Comparison of ENCODE assay signal across 18 cellular contexts in genomic region chr12:69442894-69443293, GRCh38. TPM values are rescaled to one million over a fixed set of nuclear protein-coding genes. Genes with fewer than 3 reads are reported as not detected.
DNase-seq lines count a peak whose midpoint lies in the region; ATAC-seq and TF ChIP-seq lines count a peak whose summit lies in the region.
"Had no signal": no experiment of that assay in that cellular context is flagged by ENCODE, and none has a peak within 500 bp of the region (broad histone marks: within the 10 kb centered on the region; RNA-seq: fewer than 3 reads in every experiment).

No MANE protein-coding gene starts in this region.

- no peaks in the 10 kb centered on the region for H3K36me3 ChIP-seq in ACC112 (ENCODE audit: insufficient read depth, low read length)
- H3K36me3 ChIP-seq: right lobe of liver had no signal

- peak; percentile 18 for DNase-seq in LHCN-M2 (ENCODE audit: low read depth)
- peak; percentile 72 for DNase-seq in astrocyte of the spinal cord (ENCODE audit: low read depth, low spot score)
- DNase-seq in foreskin fibroblast, result peak; percentile 11 to 14
- DNase-seq in NCI-H1436 treated with DMSO at 0.1 percent for 48 hours (lab: John Stamatoyannopoulos, UW), result no peak
- no peak for DNase-seq in posterior vena cava (ENCODE audit: low spot score)
- no peak for DNase-seq in AG08396 (ENCODE audit: low spot score)
- DNase-seq: activated naive CD4-positive, alpha-beta T cell treated with anti-CD3 and anti-CD28 coated beads, Interleukin-2, amount 10 ng/mL, durations not matched to agents 7 days and 5 days; body of pancreas; mucosa of descending colon; MV-4-11; NCI-H2081 treated with DMSO at 0.1 percent for 48 hours; NCI-H69; PC-9; right lobe of liver; stimulated activated naive CD8-positive, alpha-beta T cell treated with anti-CD3 and anti-CD28 coated beads, Interleukin-15, amount 100 ng/mL, for 72 hours had no signal

- H3K4me3 ChIP-seq in ACC112 (ENCODE audit: low read depth, low read length) (no peak overlapping the region), astrocyte of the spinal cord (ENCODE audit: low read depth, low read length) (no peak overlapping the region), foreskin fibroblast (ENCODE audit: low read depth in 1 of 2, low read length in 2 of 2) (no peak overlapping the region)
- H3K4me3 ChIP-seq: body of pancreas, mucosa of descending colon, PC-9, right lobe of liver had no signal

- no peak for ATAC-seq in HG02571 (IDR thresholded peaks at IDR 0.05; ENCODE audit: unreplicated experiment)
- ATAC-seq: body of pancreas; left lobe of liver; mucosa of descending colon; right lobe of liver; stimulated activated naive CD8-positive, alpha-beta T cell treated with anti-CD3 and anti-CD28 coated beads, Interleukin-15, amount 100 ng/mL, for 72 hours had no signal

- H2AFZ ChIP-seq in ACC112 (ENCODE audit: low read length, unreplicated experiment), result no peak overlapping the region
- H2AFZ ChIP-seq: PC-9 had no signal

- H3K27ac ChIP-seq in ACC112 (ENCODE audit: low read depth, low read length), result peak overlapping the region; percentile 68
- H3K27ac ChIP-seq: body of pancreas, PC-9, right lobe of liver had no signal

- no peaks in the 10 kb centered on the region for H3K79me2 ChIP-seq in ACC112 (ENCODE audit: control insufficient read depth, insufficient read depth, low read length, unreplicated experiment)

- intact Hi-C loops in posterior vena cava (cut with DNase I), result no loop called here

- TF ChIP-seq CTCF in astrocyte of the spinal cord (IDR thresholded peaks at IDR 0.05; ENCODE audit: low read depth, low read length) (no peak), foreskin fibroblast (IDR thresholded peaks at IDR 0.05; ENCODE audit: low read depth, low read length) (no peak)

- H3K27me3 ChIP-seq in ACC112 (ENCODE audit: insufficient read depth, low read length), result no peaks in the 10 kb centered on the region
- H3K27me3 ChIP-seq: body of pancreas, right lobe of liver had no signal

- H3K4me1 ChIP-seq in ACC112 (ENCODE audit: control insufficient read depth, insufficient read depth, low read length, unreplicated experiment), result peaks cover 8% of the 10 kb centered on the region

- in situ Hi-C loops in astrocyte of the spinal cord (cut with HindIII; ENCODE audit: low sequenced_read_pairs), result no loop called here

RNA-seq across cellular contexts. Expression of gene FRS2, which starts 27.3 kb away (rescaled TPM):
- total RNA-seq in LHCN-M2 (2014; rRNA removed), result 39.4 and 47.1 TPM in 2 replicates
- polyA plus RNA-seq in LHCN-M2 (2012), result 7.4 TPM
- 10 to 100 TPM; 35.0 to 39.1 TPM for total RNA-seq in posterior vena cava

Comparison
In these comparisons a context has a peak if more than half of its experiments do, and no peak if none do; other contexts are left out.
1. DNase-seq: peak in LHCN-M2 (single experiment), astrocyte of the spinal cord (single experiment) and foreskin fibroblast (2 of 2); none in NCI-H1436 treated with DMSO at 0.1 percent for 48 hours (single experiment), posterior vena cava (single experiment) and AG08396 (single experiment).